ENCODE assay signal across 2 cellular contexts in genomic region chr20:46407671-46407996, GRCh38.
TF ChIP-seq lines count a peak whose summit lies in the region.

No MANE protein-coding gene starts in this region.

TF ChIP-seq in A549, 52 proteins besides CTCF, POLR2A, EP300 and RAD21 (continued from another document):
- TF ChIP-seq, protein P1, sequence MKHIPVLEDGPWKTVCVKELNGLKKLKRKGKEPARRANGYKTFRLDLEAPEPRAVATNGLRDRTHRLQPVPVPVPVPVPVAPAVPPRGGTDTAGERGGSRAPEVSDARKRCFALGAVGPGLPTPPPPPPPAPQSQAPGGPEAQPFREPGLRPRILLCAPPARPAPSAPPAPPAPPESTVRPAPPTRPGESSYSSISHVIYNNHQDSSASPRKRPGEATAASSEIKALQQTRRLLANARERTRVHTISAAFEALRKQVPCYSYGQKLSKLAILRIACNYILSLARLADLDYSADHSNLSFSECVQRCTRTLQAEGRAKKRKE (CRISPR knock-in tag; IDR thresholded peaks at IDR 0.05; ENCODE audit: low read depth): no peak
- TF ChIP-seq RARB (CRISPR knock-in tag; IDR thresholded peaks at IDR 0.05) (no peak), NR3C1 (IDR thresholded peaks at IDR 0.05) (no peak), RCOR1 (IDR thresholded peaks at IDR 0.05; ENCODE audit: low read depth, low read length) (no peak), ZNF302 (CRISPR knock-in tag; IDR thresholded peaks at IDR 0.05) (no peak), POLR2AphosphoS2 (conservative IDR thresholded peaks at IDR 0.05; ENCODE audit: low read length) (no peak), CBX2 (IDR thresholded peaks at IDR 0.05; ENCODE audit: borderline replicate concordance, low read depth) (no peak), CEBPB (IDR thresholded peaks at IDR 0.05) (no peak), EHF (CRISPR knock-in tag; IDR thresholded peaks at IDR 0.05) (no peak), PHF8 (IDR thresholded peaks at IDR 0.05; ENCODE audit: borderline replicate concordance, low read depth) (no peak), CBX8 (IDR thresholded peaks at IDR 0.05) (no peak), HDAC2 (IDR thresholded peaks at IDR 0.05) (no peak), JUNB (IDR thresholded peaks at IDR 0.05) (no peak), HOXB13 (CRISPR knock-in tag; IDR thresholded peaks at IDR 0.05; ENCODE audit: low read depth) (no peak), USF2 (IDR thresholded peaks at IDR 0.05) (no peak), BCL3 (IDR thresholded peaks at IDR 0.05) (no peak)
- TF ChIP-seq, protein P2, sequence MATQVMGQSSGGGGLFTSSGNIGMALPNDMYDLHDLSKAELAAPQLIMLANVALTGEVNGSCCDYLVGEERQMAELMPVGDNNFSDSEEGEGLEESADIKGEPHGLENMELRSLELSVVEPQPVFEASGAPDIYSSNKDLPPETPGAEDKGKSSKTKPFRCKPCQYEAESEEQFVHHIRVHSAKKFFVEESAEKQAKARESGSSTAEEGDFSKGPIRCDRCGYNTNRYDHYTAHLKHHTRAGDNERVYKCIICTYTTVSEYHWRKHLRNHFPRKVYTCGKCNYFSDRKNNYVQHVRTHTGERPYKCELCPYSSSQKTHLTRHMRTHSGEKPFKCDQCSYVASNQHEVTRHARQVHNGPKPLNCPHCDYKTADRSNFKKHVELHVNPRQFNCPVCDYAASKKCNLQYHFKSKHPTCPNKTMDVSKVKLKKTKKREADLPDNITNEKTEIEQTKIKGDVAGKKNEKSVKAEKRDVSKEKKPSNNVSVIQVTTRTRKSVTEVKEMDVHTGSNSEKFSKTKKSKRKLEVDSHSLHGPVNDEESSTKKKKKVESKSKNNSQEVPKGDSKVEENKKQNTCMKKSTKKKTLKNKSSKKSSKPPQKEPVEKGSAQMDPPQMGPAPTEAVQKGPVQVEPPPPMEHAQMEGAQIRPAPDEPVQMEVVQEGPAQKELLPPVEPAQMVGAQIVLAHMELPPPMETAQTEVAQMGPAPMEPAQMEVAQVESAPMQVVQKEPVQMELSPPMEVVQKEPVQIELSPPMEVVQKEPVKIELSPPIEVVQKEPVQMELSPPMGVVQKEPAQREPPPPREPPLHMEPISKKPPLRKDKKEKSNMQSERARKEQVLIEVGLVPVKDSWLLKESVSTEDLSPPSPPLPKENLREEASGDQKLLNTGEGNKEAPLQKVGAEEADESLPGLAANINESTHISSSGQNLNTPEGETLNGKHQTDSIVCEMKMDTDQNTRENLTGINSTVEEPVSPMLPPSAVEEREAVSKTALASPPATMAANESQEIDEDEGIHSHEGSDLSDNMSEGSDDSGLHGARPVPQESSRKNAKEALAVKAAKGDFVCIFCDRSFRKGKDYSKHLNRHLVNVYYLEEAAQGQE (IDR thresholded peaks at IDR 0.05): no peak
TF ChIP-seq in A549: peak in this region for 0.

TF ChIP-seq in HCT116, 20 proteins besides CTCF, POLR2A, EP300 and RAD21 (continued from another document):
- TF ChIP-seq SP1 (IDR thresholded peaks at IDR 0.05; ENCODE audit: low read depth) (no peak), CBX3 (IDR thresholded peaks at IDR 0.05; ENCODE audit: low read depth) (no peak), ELF1 (IDR thresholded peaks at IDR 0.05; ENCODE audit: borderline replicate concordance, low read depth) (no peak), ZNF274 (IDR thresholded peaks at IDR 0.05; ENCODE audit: low read depth, low read length) (no peak), TCF7L2 (IDR thresholded peaks at IDR 0.05; ENCODE audit: borderline replicate concordance, extremely low read depth, insufficient read depth, insufficient read length) (no peak), EZH2 (IDR thresholded peaks at IDR 0.05) (no peak), JUND (IDR thresholded peaks at IDR 0.05) (no peak)
- TF ChIP-seq, protein P2 (IDR thresholded peaks at IDR 0.05; ENCODE audit: low read depth): no peak
- TF ChIP-seq, protein P3, sequence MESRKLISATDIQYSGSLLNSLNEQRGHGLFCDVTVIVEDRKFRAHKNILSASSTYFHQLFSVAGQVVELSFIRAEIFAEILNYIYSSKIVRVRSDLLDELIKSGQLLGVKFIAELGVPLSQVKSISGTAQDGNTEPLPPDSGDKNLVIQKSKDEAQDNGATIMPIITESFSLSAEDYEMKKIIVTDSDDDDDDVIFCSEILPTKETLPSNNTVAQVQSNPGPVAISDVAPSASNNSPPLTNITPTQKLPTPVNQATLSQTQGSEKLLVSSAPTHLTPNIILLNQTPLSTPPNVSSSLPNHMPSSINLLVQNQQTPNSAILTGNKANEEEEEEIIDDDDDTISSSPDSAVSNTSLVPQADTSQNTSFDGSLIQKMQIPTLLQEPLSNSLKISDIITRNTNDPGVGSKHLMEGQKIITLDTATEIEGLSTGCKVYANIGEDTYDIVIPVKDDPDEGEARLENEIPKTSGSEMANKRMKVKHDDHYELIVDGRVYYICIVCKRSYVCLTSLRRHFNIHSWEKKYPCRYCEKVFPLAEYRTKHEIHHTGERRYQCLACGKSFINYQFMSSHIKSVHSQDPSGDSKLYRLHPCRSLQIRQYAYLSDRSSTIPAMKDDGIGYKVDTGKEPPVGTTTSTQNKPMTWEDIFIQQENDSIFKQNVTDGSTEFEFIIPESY (IDR thresholded peaks at IDR 0.05; ENCODE audit: extremely low read depth, insufficient replicate concordance, low read length): no peak
